24 cellular contexts compared by ENCODE assay signal in genomic region chr4:174105202-174105601, GRCh38.
DNase-seq lines count a peak whose midpoint lies in the region; ATAC-seq, FAIRE-seq and TF ChIP-seq lines count a peak whose summit lies in the region.
"Had no signal": no experiment of that assay in that cellular context is flagged by ENCODE, and none has a peak within 500 bp of the region (broad histone marks: within the 10 kb centered on the region; RNA-seq: fewer than 3 reads in every experiment).

No MANE protein-coding gene starts in this region.

- H3K4me1 ChIP-seq in K562 (replicated peaks in 1 of 2; ENCODE audit: control insufficient read depth in 2 of 2, insufficient read depth in 2 of 2, low read length in 2 of 2) (peaks cover 0 to 2% of the 10 kb centered on the region in 2 experiments; a peak in 2 of 5 replicates), muscle layer of colon (ENCODE audit: insufficient read depth, low read length) (peaks cover 19% of the 10 kb centered on the region), rectal smooth muscle tissue (ENCODE audit: control insufficient read depth, insufficient read depth, low read length) (peaks cover 3% of the 10 kb centered on the region), small intestine (ENCODE audit: control insufficient read depth in 2 of 2, insufficient read depth in 1 of 2, low read depth in 1 of 2, low read length in 1 of 2) (no peaks in the 10 kb centered on the region)

- no peaks in the 10 kb centered on the region for H3K9me3 ChIP-seq in K562 (replicated peaks; ENCODE audit: control insufficient read depth, insufficient read depth, low read depth, low read length)
- H3K9me3 ChIP-seq in muscle layer of colon (ENCODE audit: low read length) = no peaks in the 10 kb centered on the region
- H3K9me3 ChIP-seq in small intestine (ENCODE audit: control insufficient read depth, low read depth) = no peaks in the 10 kb centered on the region
- H3K9me3 ChIP-seq: BE2C, BLaER1 had no signal

- POLR2A ChIA-PET in K562 (lab: Yijun Ruan, JAX) = no interaction called here

- no peak for TF ChIP-seq RAD21 in K562 (CRISPR knock-in tag; conservative IDR thresholded peaks at IDR 0.05 in 1 of 2, IDR thresholded peaks at IDR 0.05 in 1 of 2)

- no peaks in the 10 kb centered on the region for H3K27me3 ChIP-seq in K562 (ENCODE audit: control insufficient read depth in 2 of 2, insufficient read depth in 2 of 2, low read length in 2 of 2)
- H3K27me3 ChIP-seq in muscle layer of colon (ENCODE audit: control insufficient read depth in 1 of 2, insufficient read depth in 2 of 2, low read length in 2 of 2) = no peaks in the 10 kb centered on the region
- no peaks in the 10 kb centered on the region for H3K27me3 ChIP-seq in rectal smooth muscle tissue (ENCODE audit: control insufficient read depth, insufficient read depth, low read length)
- H3K27me3 ChIP-seq in small intestine (ENCODE audit: control insufficient read depth in 2 of 2, insufficient read depth in 2 of 2, low read length in 2 of 2) = no peaks in the 10 kb centered on the region
- H3K27me3 ChIP-seq: BE2C, BLaER1 had no signal

- H3K4me3 ChIP-seq in K562 (no peak overlapping the region), muscle layer of colon (ENCODE audit: low read depth in 1 of 2, low read length in 2 of 2) (no peak overlapping the region), rectal smooth muscle tissue (ENCODE audit: low read length) (no peak overlapping the region), small intestine (ENCODE audit: low read depth in 1 of 2, low read length in 2 of 2) (no peak overlapping the region)
- H3K4me3 ChIP-seq: BLaER1 had no signal

- FAIRE-seq in K562 (lab: Jason Lieb, UNC) = peak; percentile 15
- peak; percentile 23 for FAIRE-seq in small intestine (lab: Jason Lieb, UNC)
- FAIRE-seq: A204.1, D721Med, G401.6, GM12891, GM19239 had no signal

- 54% methylated on average over 1 of the region's 1 CpG for WGBS in K562 (ENCODE audit: insufficient coverage, low coverage, missing lambda C conversion rate)
- WGBS in small intestine, 3 donors = 67 to 89% (median 87%) methylated on average over 1 of the region's 1 CpG

- intact Hi-C loops in K562 (cut with micrococcal nuclease) = no loop called here

- BruUV-seq in K562 (replicated peaks; lab: Mats Ljungman, UMichigan) = no TSS peak

- no peaks in the 10 kb centered on the region for H3K9me1 ChIP-seq in K562 (ENCODE audit: control insufficient read depth, insufficient read depth, low read length)

- DNase-seq in K562 (ENCODE audit: extremely low read depth in 1 of 4, low spot score in 3 of 4) (no peak), small intestine (no peak), iPS-NIHi7 (ENCODE audit: extremely low spot score) (no peak), D341Med (ENCODE audit: low spot score) (no peak), cortex of kidney (lab: John Stamatoyannopoulos, UW) (no peak), NCI-H510A treated with DMSO at 0.1 percent for 48 hours (lab: John Stamatoyannopoulos, UW) (no peak)
- DNase-seq: 8988T; ACHN; BE2C; C1 segment of cervical spinal cord; CD4-positive, alpha-beta memory T cell; CD4-positive, CD25-positive, alpha-beta regulatory T cell; CD8-positive, alpha-beta memory T cell; COR-L47; DMS79 treated with DMSO at 0.1 percent for 48 hours; GF-D8 had no signal

- no peaks in the 10 kb centered on the region for H4K20me1 ChIP-seq in K562 (replicated peaks; ENCODE audit: control insufficient read depth, insufficient read depth, low read length)
- H4K20me1 ChIP-seq: BLaER1 had no signal

- no peak for TF ChIP-seq EP300 in K562 (IDR thresholded peaks at IDR 0.05; ENCODE audit: low read length)

- H3K4me2 ChIP-seq in K562 (ENCODE audit: insufficient read depth, low read length) = no peak overlapping the region
- H3K4me2 ChIP-seq: BLaER1 had no signal

- H3K9ac ChIP-seq in K562 (ENCODE audit: insufficient read depth in 1 of 2, low read depth in 2 of 2, low read length in 2 of 2) (no peak overlapping the region), muscle layer of colon (ENCODE audit: low read length) (no peak overlapping the region), rectal smooth muscle tissue (ENCODE audit: low read length) (no peak overlapping the region)
- H3K9ac ChIP-seq: BLaER1 had no signal

- no peak for ATAC-seq in K562

- no peak for TF ChIP-seq CTCF in K562 (IDR thresholded peaks at IDR 0.05 in 2 of 3, conservative IDR thresholded peaks at IDR 0.05 in 1 of 3; ENCODE audit: insufficient read depth in 2 of 3, low read depth in 1 of 3, low read length in 3 of 3)

- no peak overlapping the region for H3K27ac ChIP-seq in K562 (ENCODE audit: extremely low read depth, low read depth, low read length)
- H3K27ac ChIP-seq in muscle layer of colon (ENCODE audit: low read depth, low read length) = peak overlapping the region; percentile 46
- H3K27ac ChIP-seq in rectal smooth muscle tissue (ENCODE audit: low read depth, low read length) = peak overlapping the region; percentile 58
- no peak overlapping the region for H3K27ac ChIP-seq in small intestine (ENCODE audit: low read depth in 1 of 2, low read length in 1 of 2)
- H3K27ac ChIP-seq: BLaER1 had no signal

- TF ChIP-seq POLR2A in K562 (conservative IDR thresholded peaks at IDR 0.05) = no peak

- H2AFZ ChIP-seq in K562 (ENCODE audit: low read depth, low read length) = no peak overlapping the region

- CTCF ChIA-PET in K562 (lab: Yijun Ruan, JAX; ENCODE audit: low intra/inter-chr PET ratio) = no interaction called here

- no peaks in the 10 kb centered on the region for H3K79me2 ChIP-seq in K562 (ENCODE audit: control insufficient read depth, insufficient read depth, low read length)

- H3K36me3 ChIP-seq in K562 (ENCODE audit: control insufficient read depth, insufficient read depth, low read length) = no peaks in the 10 kb centered on the region
- no peaks in the 10 kb centered on the region for H3K36me3 ChIP-seq in muscle layer of colon (ENCODE audit: insufficient read depth, low read length)
- no peaks in the 10 kb centered on the region for H3K36me3 ChIP-seq in rectal smooth muscle tissue (ENCODE audit: control insufficient read depth, insufficient read depth, low read length)
- no peaks in the 10 kb centered on the region for H3K36me3 ChIP-seq in small intestine (ENCODE audit: control insufficient read depth in 2 of 2, insufficient read depth in 2 of 2, low read length in 2 of 2)
- H3K36me3 ChIP-seq: BLaER1 had no signal

- in situ Hi-C loops in K562 (cut with MboI) = no loop called here

TF ChIP-seq in K562, 482 proteins besides CTCF, POLR2A, EP300 and RAD21 (continues in another document):
- TF ChIP-seq PBX2 (CRISPR knock-in tag; IDR thresholded peaks at IDR 0.05; ENCODE audit: low read depth) (no peak), PBX2 (tag; conservative IDR thresholded peaks at IDR 0.05; ENCODE audit: low read depth) (no peak), ZBTB49 (CRISPR knock-in tag; IDR thresholded peaks at IDR 0.05; ENCODE audit: borderline replicate concordance) (no peak), ZNF668 (CRISPR knock-in tag; IDR thresholded peaks at IDR 0.05) (no peak)

Comparison
In these comparisons a context has a peak if more than half of its experiments do, and no peak if none do; other contexts are left out.
1. H3K27ac ChIP-seq: peak in muscle layer of colon (single experiment) and rectal smooth muscle tissue (single experiment); none in K562 (single experiment) and small intestine (0 of 2).